1 cellular context compared by ENCODE assay signal in genomic region chr16:2980227-2981176, GRCh38.
TF ChIP-seq lines count a peak whose summit lies in the region.

TSS of gene PKMYT1 (minus strand) at chr16:2980446. CDS start at chr16:2979657, 789 bp downstream.

TF ChIP-seq in K562, 482 proteins besides CTCF, POLR2A, EP300 and RAD21 (continued from another document and continues in another):
- TF ChIP-seq E2F4 (CRISPR knock-in tag; IDR thresholded peaks at IDR 0.05; ENCODE audit: low read depth) (peak; percentile 62; the same call in 1 of the 2 replicates), MAFF (IDR thresholded peaks at IDR 0.05; ENCODE audit: low read length) (no peak), ETV5 (CRISPR knock-in tag; IDR thresholded peaks at IDR 0.05; ENCODE audit: low read depth) (no peak), MYNN (IDR thresholded peaks at IDR 0.05) (no peak), MYNN (CRISPR knock-in tag; IDR thresholded peaks at IDR 0.05) (no peak), ZBTB17 (CRISPR knock-in tag; IDR thresholded peaks at IDR 0.05) (peak; percentile 58; the same call in 1 of the 2 replicates), SAFB (IDR thresholded peaks at IDR 0.05; ENCODE audit: borderline replicate concordance, low read depth, low read length) (peak; percentile 96), NELFE (IDR thresholded peaks at IDR 0.05; ENCODE audit: insufficient read depth, insufficient read length) (no peak), U2AF1 (optimal IDR thresholded peaks at IDR 0.05; ENCODE audit: low read depth, low read length) (peak; percentile 32), ATF7 (IDR thresholded peaks at IDR 0.05) (peak; percentile 27; the same call in 1 of the 2 replicates), ID3 (CRISPR knock-in tag; IDR thresholded peaks at IDR 0.05) (no peak), ID3 (tag; IDR thresholded peaks at IDR 0.05) (peak; percentile 58; the same call in 1 of the 2 replicates), TFE3 (CRISPR knock-in tag; IDR thresholded peaks at IDR 0.05) (no peak), CC2D1A (IDR thresholded peaks at IDR 0.05) (0 out of 2 replicates have a peak, but pooled peaks have one; percentile 10), CBFA2T3 (IDR thresholded peaks at IDR 0.05) (no peak), RAD51 (IDR thresholded peaks at IDR 0.05; ENCODE audit: borderline replicate concordance, low read depth) (no peak), FOXK2 (conservative IDR thresholded peaks at IDR 0.05 in 1 of 2, IDR thresholded peaks at IDR 0.05 in 1 of 2; ENCODE audit: low read depth in 2 of 2) (no peak), ZNF146 (CRISPR knock-in tag; IDR thresholded peaks at IDR 0.05; ENCODE audit: unreplicated experiment) (peak; percentile 23), RBM22 (IDR thresholded peaks at IDR 0.05; ENCODE audit: low read depth, low read length, poor library complexity, severe bottlenecking) (peak; percentile 69), ZC3H11A (IDR thresholded peaks at IDR 0.05; ENCODE audit: low read depth, low read length) (no peak), BACH1 (tag; IDR thresholded peaks at IDR 0.05) (no peak), FOXO4 (CRISPR knock-in tag; IDR thresholded peaks at IDR 0.05) (no peak), CREB3 (tag; conservative IDR thresholded peaks at IDR 0.05; ENCODE audit: low read depth) (no peak), RBFOX2 (IDR thresholded peaks at IDR 0.05; ENCODE audit: low read depth, low read length) (peak; percentile 86), ZNF668 (CRISPR knock-in tag; IDR thresholded peaks at IDR 0.05) (no peak), ZFP36 (IDR thresholded peaks at IDR 0.05; ENCODE audit: low read depth, low read length, partially characterized antibody) (peak; percentile 93), RFX5 (IDR thresholded peaks at IDR 0.05; ENCODE audit: low read depth, low read length) (no peak), FIP1L1 (IDR thresholded peaks at IDR 0.05; ENCODE audit: low read depth, low read length, poor library complexity, severe bottlenecking) (peak; percentile 31), IRF2 (CRISPR knock-in tag; IDR thresholded peaks at IDR 0.05) (no peak), POLR2AphosphoS5 (IDR thresholded peaks at IDR 0.05; ENCODE audit: control insufficient read depth, insufficient read depth, low read depth, low read length) (peak; percentile 74), NFE2L1 (tag; IDR thresholded peaks at IDR 0.05; ENCODE audit: borderline replicate concordance, low read depth) (no peak), SMAD3 (CRISPR knock-in tag; conservative IDR thresholded peaks at IDR 0.05) (no peak), ZKSCAN1 (IDR thresholded peaks at IDR 0.05; ENCODE audit: low read depth, low read length) (0 out of 2 replicates have a peak, but pooled peaks have one; percentile 4), MNT (conservative IDR thresholded peaks at IDR 0.05) (peak; percentile 44 to 66), LARP7 (IDR thresholded peaks at IDR 0.05) (no peak), ZNF174 (CRISPR knock-in tag; IDR thresholded peaks at IDR 0.05) (no peak), IRF1 (CRISPR knock-in tag; IDR thresholded peaks at IDR 0.05; ENCODE audit: borderline replicate concordance) (peak; percentile 44; the same call in 1 of the 2 replicates), ZNF507 (tag; conservative IDR thresholded peaks at IDR 0.05) (no peak), SRSF9 (IDR thresholded peaks at IDR 0.05; ENCODE audit: borderline replicate concordance, low read depth, low read length) (no peak), ZC3H8 (IDR thresholded peaks at IDR 0.05) (no peak), ELK1 (CRISPR knock-in tag; IDR thresholded peaks at IDR 0.05) (no peak), NCOA1 (IDR thresholded peaks at IDR 0.05; ENCODE audit: low read depth) (0 out of 2 replicates have a peak, but pooled peaks have one; percentile 27), CBX8 (IDR thresholded peaks at IDR 0.05; ENCODE audit: borderline replicate concordance, extremely low read depth, low read depth, low read length, poor library complexity, severe bottlenecking) (no peak), FOXA3 (CRISPR knock-in tag; conservative IDR thresholded peaks at IDR 0.05 in 1 of 2, IDR thresholded peaks at IDR 0.05 in 1 of 2) (peak in 1 of 2 experiments; percentile 26; a peak in 1 of 4 replicates), STAG1 (CRISPR knock-in tag; IDR thresholded peaks at IDR 0.05; ENCODE audit: borderline replicate concordance) (0 out of 2 replicates have a peak, but pooled peaks have one; percentile 18), TFAP4 (CRISPR knock-in tag; IDR thresholded peaks at IDR 0.05; ENCODE audit: borderline replicate concordance) (peak; percentile 37; the same call in 1 of the 2 replicates), ZNF695 (CRISPR knock-in tag; IDR thresholded peaks at IDR 0.05) (no peak), ZNF431 (CRISPR knock-in tag; IDR thresholded peaks at IDR 0.05) (peak; percentile 42; the same call in 1 of the 2 replicates), POLR2B (IDR thresholded peaks at IDR 0.05; ENCODE audit: low read depth, partially characterized antibody) (peak; percentile 86), POLR2AphosphoS2 (IDR thresholded peaks at IDR 0.05; ENCODE audit: low read length) (no peak; the same call in 1 of the 2 replicates), TEAD1 (CRISPR knock-in tag; IDR thresholded peaks at IDR 0.05) (0 out of 4 replicates have a peak, but pooled peaks of 1 of the 2 experiments have one; percentile 50), KDM2B (CRISPR knock-in tag; IDR thresholded peaks at IDR 0.05) (0 out of 2 replicates have a peak, but pooled peaks have one; percentile 5), PTTG1 (tag; IDR thresholded peaks at IDR 0.05; ENCODE audit: low read depth) (no peak), ZBTB33 (CRISPR knock-in tag; IDR thresholded peaks at IDR 0.05) (peak; percentile 12; the same call in 1 of the 2 replicates), ZNF347 (CRISPR knock-in tag; IDR thresholded peaks at IDR 0.05; ENCODE audit: low read depth) (no peak), HOXB6 (CRISPR knock-in tag; IDR thresholded peaks at IDR 0.05; ENCODE audit: borderline replicate concordance) (no peak), GABPB1 (CRISPR knock-in tag; IDR thresholded peaks at IDR 0.05) (peak; percentile 42; the same call in 1 of the 2 replicates), MCM7 (IDR thresholded peaks at IDR 0.05) (no peak), SRSF3 (IDR thresholded peaks at IDR 0.05; ENCODE audit: insufficient read depth, low read length) (peak; percentile 84; the same call in 1 of the 2 replicates), NFYB (IDR thresholded peaks at IDR 0.05; ENCODE audit: extremely low read depth, insufficient read length) (no peak), KLF16 (IDR thresholded peaks at IDR 0.05) (no peak), TEAD4 (IDR thresholded peaks at IDR 0.05; ENCODE audit: low read length) (no peak), TEAD4 (CRISPR knock-in tag; IDR thresholded peaks at IDR 0.05; ENCODE audit: borderline replicate concordance) (no peak)
